ENCODE assay signal across 10 cellular contexts in genomic region chr1:247857986-247858356, GRCh38. TPM values are rescaled to one million over a fixed set of nuclear protein-coding genes. Genes with fewer than 3 reads are reported as not detected.
DNase-seq lines count a peak whose midpoint lies in the region; ATAC-seq, FAIRE-seq and TF ChIP-seq lines count a peak whose summit lies in the region.
"Had no signal": no experiment of that assay in that cellular context is flagged by ENCODE, and none has a peak within 500 bp of the region (broad histone marks: within the 10 kb centered on the region; RNA-seq: fewer than 3 reads in every experiment).

No MANE protein-coding gene starts in this region.

- CTCF ChIA-PET in K562 (lab: Yijun Ruan, JAX; ENCODE audit: low intra/inter-chr PET ratio), result interaction anchor here (1.7 kb wide), 1 partner anchor 546 kb away, joined by 7 read pairs; no protein-coding TSS in a partner anchor

- H3K9me1 ChIP-seq in K562 (ENCODE audit: control insufficient read depth, insufficient read depth, low read length), result no peaks in the 10 kb centered on the region

- ATAC-seq in heart right ventricle, result no peak
- ATAC-seq in K562, result peak; percentile 0; the same call in 2 of the 3 replicates
- no peak for ATAC-seq in upper lobe of left lung (ENCODE audit: low FRiP score in 2 of 2)

- TF ChIP-seq POLR2A in K562 (conservative IDR thresholded peaks at IDR 0.05) (no peak), upper lobe of left lung (IDR thresholded peaks at IDR 0.05) (no peak)

- H3K9ac ChIP-seq in K562 (ENCODE audit: insufficient read depth in 1 of 2, low read depth in 2 of 2, low read length in 2 of 2), result peak overlapping the region; percentile 72 to 96

- H3K4me3 ChIP-seq in cardiac muscle cell, result peak overlapping the region; percentile 42
- peak overlapping the region in 1 of 10 donors; percentile 46 for H3K4me3 ChIP-seq in heart right ventricle
- peak overlapping the region; percentile 84 for H3K4me3 ChIP-seq in K562
- H3K4me3 ChIP-seq in muscle layer of duodenum (ENCODE audit: low read depth in 1 of 2, low read length in 2 of 2), result peak overlapping the region; percentile 46 to 64
- H3K4me3 ChIP-seq in upper lobe of left lung, result peak overlapping the region; percentile 36 to 49 (median 45)
- H3K4me3 ChIP-seq in SJCRH30, result no peak overlapping the region

- TF ChIP-seq RAD21 in K562 (CRISPR knock-in tag; conservative IDR thresholded peaks at IDR 0.05 in 1 of 2, IDR thresholded peaks at IDR 0.05 in 1 of 2), result no peak

- H4K20me1 ChIP-seq in K562 (replicated peaks; ENCODE audit: control insufficient read depth, insufficient read depth, low read length), result no peaks in the 10 kb centered on the region

- H3K4me2 ChIP-seq in K562 (ENCODE audit: insufficient read depth, low read length), result peak overlapping the region; percentile 96

- TSS peak; percentile 43 for BruUV-seq in K562 (replicated peaks; lab: Mats Ljungman, UMichigan)

- FAIRE-seq in K562 (lab: Jason Lieb, UNC), result peak; percentile 48

- no peak overlapping the region for H3K27ac ChIP-seq in cardiac muscle cell
- no peak overlapping the region for H3K27ac ChIP-seq in heart right ventricle
- H3K27ac ChIP-seq in K562 (ENCODE audit: extremely low read depth, low read depth, low read length), result peak overlapping the region; percentile 88
- H3K27ac ChIP-seq in muscle layer of duodenum (ENCODE audit: low read length), result no peak overlapping the region
- no peak overlapping the region for H3K27ac ChIP-seq in upper lobe of left lung
- H3K27ac ChIP-seq in SJCRH30, result no peak overlapping the region

- no peak for TF ChIP-seq EP300 in K562 (IDR thresholded peaks at IDR 0.05; ENCODE audit: low read length)
- TF ChIP-seq EP300 in upper lobe of left lung (IDR thresholded peaks at IDR 0.05), result no peak

- POLR2A ChIA-PET in K562 (lab: Yijun Ruan, JAX), result interaction anchor here (0.6 to 2.1 kb wide), 9 partner anchors 8 to 1027 kb away, joined by 3 to 7 read pairs (median 4); no protein-coding TSS in a partner anchor

- no peak for DNase-seq in cardiac muscle cell (ENCODE audit: low read depth in 1 of 2, low spot score in 1 of 2)
- no peak for DNase-seq in heart right ventricle
- no peak for DNase-seq in K562 (ENCODE audit: extremely low read depth in 1 of 4, low spot score in 3 of 4)
- DNase-seq in upper lobe of left lung, result no peak
- no peak for DNase-seq in globus pallidus (ENCODE audit: low spot score)
- no peak for DNase-seq in central memory CD4-positive, alpha-beta T cell
- DNase-seq in SJCRH30, result no peak
- DNase-seq: SHP77 treated with DMSO at 0.1 percent for 48 hours had no signal

- no peaks in the 10 kb centered on the region for H3K9me3 ChIP-seq in cardiac muscle cell (ENCODE audit: low read depth)
- H3K9me3 ChIP-seq in heart right ventricle, result no peaks in the 10 kb centered on the region
- H3K9me3 ChIP-seq in K562 (replicated peaks; ENCODE audit: control insufficient read depth, insufficient read depth, low read depth, low read length), result peaks cover under 1% of the 10 kb centered on the region; the same call in 1 of the 2 replicates
- no peaks in the 10 kb centered on the region for H3K9me3 ChIP-seq in muscle layer of duodenum (ENCODE audit: control insufficient read depth in 1 of 2, low read length in 2 of 2)
- no peaks in the 10 kb centered on the region for H3K9me3 ChIP-seq in upper lobe of left lung
- H3K9me3 ChIP-seq in SJCRH30 (replicated peaks), result no peaks in the 10 kb centered on the region

- no peaks in the 10 kb centered on the region for H3K36me3 ChIP-seq in cardiac muscle cell
- no peaks in the 10 kb centered on the region for H3K36me3 ChIP-seq in heart right ventricle
- peaks cover 24% of the 10 kb centered on the region for H3K36me3 ChIP-seq in K562 (ENCODE audit: control insufficient read depth, insufficient read depth, low read length)
- no peaks in the 10 kb centered on the region for H3K36me3 ChIP-seq in muscle layer of duodenum (ENCODE audit: control insufficient read depth in 1 of 2, insufficient read depth in 2 of 2, low read length in 2 of 2)
- peaks cover 0 to 4% (median 0%) of the 10 kb centered on the region in 4 donors for H3K36me3 ChIP-seq in upper lobe of left lung
- H3K36me3 ChIP-seq in SJCRH30, result no peaks in the 10 kb centered on the region
- H3K36me3 ChIP-seq: gastroesophageal sphincter had no signal

- H3K27me3 ChIP-seq in cardiac muscle cell, result peaks cover 6% of the 10 kb centered on the region
- peaks cover 0 to 61% (median 35%) of the 10 kb centered on the region in 7 donors for H3K27me3 ChIP-seq in heart right ventricle
- H3K27me3 ChIP-seq in K562 (ENCODE audit: control insufficient read depth in 2 of 2, insufficient read depth in 2 of 2, low read length in 2 of 2), result no peaks in the 10 kb centered on the region
- peaks cover 4% of the 10 kb centered on the region for H3K27me3 ChIP-seq in muscle layer of duodenum (ENCODE audit: low read depth, low read length)
- H3K27me3 ChIP-seq in upper lobe of left lung, result peaks cover 0 to 15% (median 5%) of the 10 kb centered on the region in 4 donors
- H3K27me3 ChIP-seq in SJCRH30, result no peaks in the 10 kb centered on the region

- intact Hi-C loops in heart right ventricle (cut with DNase I), result no loop called here
- intact Hi-C loops in K562 (cut with micrococcal nuclease), result loop anchor here (2.0 to 10.0 kb wide), 3 partner anchors 25 to 969 kb away; partner anchors contain the start of gene SH3BP5L

- 38 to 44% methylated on average over 11 of the region's 11 CpGs for WGBS in heart right ventricle, 2 donors
- WGBS in K562 (ENCODE audit: insufficient coverage, low coverage, missing lambda C conversion rate), result 0% methylated on average over 11 of the region's 11 CpGs
- 19 to 31% methylated on average over 11 of the region's 11 CpGs for WGBS in upper lobe of left lung, 2 donors

- TF ChIP-seq CTCF in cardiac muscle cell (IDR thresholded peaks at IDR 0.05; ENCODE audit: low read depth, low read length) (no peak), heart right ventricle (IDR thresholded peaks at IDR 0.05) (no peak), K562 (IDR thresholded peaks at IDR 0.05 in 2 of 3, conservative IDR thresholded peaks at IDR 0.05 in 1 of 3; ENCODE audit: insufficient read depth in 2 of 3, low read depth in 1 of 3, low read length in 3 of 3) (no peak), upper lobe of left lung (IDR thresholded peaks at IDR 0.05) (no peak)

- in situ Hi-C loops in K562 (cut with MboI), result no loop called here

- peaks cover 33% of the 10 kb centered on the region for H3K79me2 ChIP-seq in K562 (ENCODE audit: control insufficient read depth, insufficient read depth, low read length)

- H3K4me1 ChIP-seq in cardiac muscle cell (ENCODE audit: low read depth) (no peaks in the 10 kb centered on the region), heart right ventricle (peaks cover 0 to 3% (median 0%) of the 10 kb centered on the region in 9 donors), K562 (replicated peaks in 1 of 2; ENCODE audit: control insufficient read depth in 2 of 2, insufficient read depth in 2 of 2, low read length in 2 of 2) (peaks cover 34 to 36% of the 10 kb centered on the region in 2 experiments), muscle layer of duodenum (ENCODE audit: control insufficient read depth in 1 of 2, insufficient read depth in 2 of 2, low read length in 2 of 2) (peaks cover 0 to 4% of the 10 kb centered on the region in 2 donors), upper lobe of left lung (peaks cover 0 to 16% (median 5%) of the 10 kb centered on the region in 4 donors), SJCRH30 (no peaks in the 10 kb centered on the region)

- H2AFZ ChIP-seq in K562 (ENCODE audit: low read depth, low read length), result peak overlapping the region; percentile 94

RNA-seq across cellular contexts. Expression of gene TRIM58, which starts 1.0 kb away (rescaled TPM):
- total RNA-seq in cardiac muscle cell (2.4 and 2.7 TPM in 2 replicates), heart right ventricle (under 1 TPM in 9 of 10 donors, not detected in 1; 0.09 to 0.85 (median 0.33) TPM), K562 (2014; rRNA removed) (9.7 and 10.4 TPM in 2 replicates), K562 (2014; rRNA removed; fragmentation: Illumina TruSeq; extraction: Trizol) (6.6 and 7.2 TPM in 2 replicates), K562 (2015; rRNA removed; fragmentation: Illumina TruSeq; extraction: Trizol) (7.0 and 7.9 TPM in 2 replicates), K562 (2021) (19.1 and 19.8 TPM in 2 replicates), upper lobe of left lung (10 to 100 TPM in 1 of 6 donors, 1 to 10 TPM in 5; 1.0 to 15.1 (median 4.6) TPM)
- polyA plus RNA-seq in cardiac muscle cell (2.2 and 2.6 TPM in 2 replicates), heart right ventricle (under 1 TPM in 1 of 2 donors, not detected in 1; 0.06 TPM), K562 (2011; rRNA removed) (4.1 and 5.6 TPM in 2 replicates), K562 (2014; fragmentation: Illumina TruSeq; extraction: Trizol) (10.6 and 13.8 TPM in 2 replicates), K562 (2014; fragmentation: Nextera tagmentation; extraction: Ambion mirVana) (1 to 10 TPM; 3.8 to 5.8 TPM), K562 (2014; rRNA removed) (8.7 and 10.4 TPM in 2 replicates)
- 5.0 and 13.8 TPM in 2 replicates for total RNA-seq in K562 (2011; cell fraction: chromatin; rRNA removed; ENCODE audit: low replicate concordance)
- 4.7 and 5.3 TPM in 2 replicates for total RNA-seq in K562 (2011; cell fraction: nucleolus; rRNA removed)
- 7.6 and 15.4 TPM in 2 replicates for total RNA-seq in K562 (2011; cell fraction: nucleoplasm; rRNA removed)
- 2.4 TPM in 2 replicates for polyA plus RNA-seq in K562 (2011; cell fraction: cytosol; rRNA removed)
- polyA plus RNA-seq in K562 (2011; cell fraction: nucleus; rRNA removed), result 2.1 and 2.8 TPM in 2 replicates
- 10.9 and 12.8 TPM in 2 replicates for polyA plus RNA-seq in K562 (2012)
- 2.0 and 2.6 TPM in 2 replicates for polyA minus RNA-seq in K562 (2011; rRNA and poly(A)+ RNA removed)
- 3.4 and 3.8 TPM in 2 replicates for polyA minus RNA-seq in K562 (2011; cell fraction: cytosol; rRNA and poly(A)+ RNA removed)
- polyA minus RNA-seq in K562 (2011; cell fraction: nucleus; rRNA and poly(A)+ RNA removed), result 2.0 and 2.1 TPM in 2 replicates
- not detected in 2 replicates for total RNA-seq in SJCRH30 (2014; rRNA removed; shearing (Covaris generic))

RNA-seq across cellular contexts. Expression of gene OR11L1, which starts 16.3 kb away (rescaled TPM):
- total RNA-seq in cardiac muscle cell, result not detected in 2 replicates
- polyA plus RNA-seq in cardiac muscle cell, result not detected in 2 replicates
- total RNA-seq in heart right ventricle, result not detected
- polyA plus RNA-seq in heart right ventricle, result not detected
- not detected in 2 replicates for total RNA-seq in K562 (2011; cell fraction: chromatin; rRNA removed; ENCODE audit: low replicate concordance)
- not detected in 2 replicates for total RNA-seq in K562 (2011; cell fraction: nucleolus; rRNA removed)
- not detected in 2 replicates for total RNA-seq in K562 (2011; cell fraction: nucleoplasm; rRNA removed)
- total RNA-seq in K562 (2014; rRNA removed), result not detected in 2 replicates
- total RNA-seq in K562 (2014; rRNA removed; fragmentation: Illumina TruSeq; extraction: Trizol), result not detected in 2 replicates
- not detected in 2 replicates for total RNA-seq in K562 (2015; rRNA removed; fragmentation: Illumina TruSeq; extraction: Trizol)
- not detected in 2 replicates for total RNA-seq in K562 (2021)
- not detected in 2 replicates for polyA plus RNA-seq in K562 (2011; rRNA removed)
- not detected in 2 replicates for polyA plus RNA-seq in K562 (2011; cell fraction: cytosol; rRNA removed)
- polyA plus RNA-seq in K562 (2011; cell fraction: nucleus; rRNA removed), result not detected in 2 replicates
- not detected in 2 replicates for polyA plus RNA-seq in K562 (2012)
- not detected in 2 replicates for polyA plus RNA-seq in K562 (2014; fragmentation: Illumina TruSeq; extraction: Trizol)
- polyA plus RNA-seq in K562 (2014; fragmentation: Nextera tagmentation; extraction: Ambion mirVana), result not detected
- not detected in 2 replicates for polyA plus RNA-seq in K562 (2014; rRNA removed)
- polyA minus RNA-seq in K562 (2011; rRNA and poly(A)+ RNA removed), result not detected in 2 replicates
- polyA minus RNA-seq in K562 (2011; cell fraction: cytosol; rRNA and poly(A)+ RNA removed), result not detected in 2 replicates
- not detected in 2 replicates for polyA minus RNA-seq in K562 (2011; cell fraction: nucleus; rRNA and poly(A)+ RNA removed)
- total RNA-seq in upper lobe of left lung, result not detected
- not detected in 2 replicates for total RNA-seq in SJCRH30 (2014; rRNA removed; shearing (Covaris generic))
- total RNA-seq: gastroesophageal sphincter had no signal

RNA-seq across cellular contexts. Expression of gene OR14A16, which starts 34.1 kb away (rescaled TPM):
- total RNA-seq in cardiac muscle cell (not detected in 2 replicates), heart right ventricle (not detected), K562 (2014; rRNA removed) (not detected in 2 replicates), K562 (2014; rRNA removed; fragmentation: Illumina TruSeq; extraction: Trizol) (not detected in 2 replicates), K562 (2015; rRNA removed; fragmentation: Illumina TruSeq; extraction: Trizol) (not detected in 2 replicates), K562 (2021) (not detected in 2 replicates), upper lobe of left lung (not detected)
- polyA plus RNA-seq in cardiac muscle cell (not detected in 2 replicates), heart right ventricle (not detected), K562 (2011; rRNA removed) (not detected in 2 replicates), K562 (2014; fragmentation: Illumina TruSeq; extraction: Trizol) (not detected in 2 replicates), K562 (2014; fragmentation: Nextera tagmentation; extraction: Ambion mirVana) (not detected), K562 (2014; rRNA removed) (not detected in 2 replicates)
- total RNA-seq in K562 (2011; cell fraction: chromatin; rRNA removed; ENCODE audit: low replicate concordance), result not detected in 2 replicates
- total RNA-seq in K562 (2011; cell fraction: nucleolus; rRNA removed), result not detected in 2 replicates
- not detected in 2 replicates for total RNA-seq in K562 (2011; cell fraction: nucleoplasm; rRNA removed)
- polyA plus RNA-seq in K562 (2011; cell fraction: cytosol; rRNA removed), result not detected in 2 replicates
- not detected in 2 replicates for polyA plus RNA-seq in K562 (2011; cell fraction: nucleus; rRNA removed)
- not detected in 2 replicates for polyA plus RNA-seq in K562 (2012)
- polyA minus RNA-seq in K562 (2011; rRNA and poly(A)+ RNA removed), result not detected in 2 replicates
- not detected in 2 replicates for polyA minus RNA-seq in K562 (2011; cell fraction: cytosol; rRNA and poly(A)+ RNA removed)
- not detected in 2 replicates for polyA minus RNA-seq in K562 (2011; cell fraction: nucleus; rRNA and poly(A)+ RNA removed)
- not detected in 2 replicates for total RNA-seq in SJCRH30 (2014; rRNA removed; shearing (Covaris generic))
- total RNA-seq: gastroesophageal sphincter had no signal

RNA-seq across cellular contexts. Expression of gene OR2W3, which starts 37.4 kb away (rescaled TPM):
- total RNA-seq in cardiac muscle cell (0.70 and 0.86 TPM in 2 replicates), heart right ventricle (under 1 TPM in 1 of 10 donors, not detected in 9; 0.26 TPM), K562 (2014; rRNA removed) (4.0 and 4.3 TPM in 2 replicates), K562 (2014; rRNA removed; fragmentation: Illumina TruSeq; extraction: Trizol) (2.3 and 3.3 TPM in 2 replicates), K562 (2015; rRNA removed; fragmentation: Illumina TruSeq; extraction: Trizol) (4.2 and 4.3 TPM in 2 replicates), K562 (2021) (5.5 and 7.6 TPM in 2 replicates), upper lobe of left lung (1 to 10 TPM in 1 of 6 donors, under 1 TPM in 2, not detected in 3; 0.27 to 5.3 (median 0.31) TPM)
- polyA plus RNA-seq in cardiac muscle cell (1.9 TPM in 2 replicates), heart right ventricle (under 1 TPM in 1 of 2 donors, not detected in 1; 0.06 TPM), K562 (2011; rRNA removed) (3.3 and 3.7 TPM in 2 replicates), K562 (2014; fragmentation: Illumina TruSeq; extraction: Trizol) (4.8 and 6.1 TPM in 2 replicates), K562 (2014; fragmentation: Nextera tagmentation; extraction: Ambion mirVana) (under 1 TPM; 0.67 to 0.70 TPM), K562 (2014; rRNA removed) (3.1 and 3.7 TPM in 2 replicates)
- 8.7 and 12.2 TPM in 2 replicates for total RNA-seq in K562 (2011; cell fraction: chromatin; rRNA removed; ENCODE audit: low replicate concordance)
- total RNA-seq in K562 (2011; cell fraction: nucleolus; rRNA removed), result 8.9 and 11.8 TPM in 2 replicates
- 8.7 and 10.5 TPM in 2 replicates for total RNA-seq in K562 (2011; cell fraction: nucleoplasm; rRNA removed)
- 4.4 and 9.6 TPM in 2 replicates for polyA plus RNA-seq in K562 (2011; cell fraction: cytosol; rRNA removed)
- polyA plus RNA-seq in K562 (2011; cell fraction: nucleus; rRNA removed), result 2.9 and 5.7 TPM in 2 replicates
- polyA plus RNA-seq in K562 (2012), result 3.9 and 6.0 TPM in 2 replicates
- polyA minus RNA-seq in K562 (2011; rRNA and poly(A)+ RNA removed), result 1.3 and 2.4 TPM in 2 replicates
- polyA minus RNA-seq in K562 (2011; cell fraction: cytosol; rRNA and poly(A)+ RNA removed), result 2.9 and 3.4 TPM in 2 replicates
- polyA minus RNA-seq in K562 (2011; cell fraction: nucleus; rRNA and poly(A)+ RNA removed), result 3.4 and 4.0 TPM in 2 replicates
- total RNA-seq in SJCRH30 (2014; rRNA removed; shearing (Covaris generic)), result not detected in 2 replicates
